1 cellular context compared by ENCODE assay signal in genomic region chr11:14380947-14381555, GRCh38.
A peak's percentile ranks its signal among the peaks of the same experiment; 100 is the strongest.
TF ChIP-seq lines count a peak whose summit lies in the region.

No MANE protein-coding gene starts in this region.

TF ChIP-seq in HepG2, 621 proteins besides CTCF, POLR2A, EP300 and RAD21 (continued from another document and continues in another):
- TF ChIP-seq ZBTB40 (IDR thresholded peaks at IDR 0.05) (no peak), ZBTB40 (CRISPR knock-in tag; IDR thresholded peaks at IDR 0.05) (peak; percentile 59; the same call in 1 of the 2 replicates), MXD4 (CRISPR knock-in tag; IDR thresholded peaks at IDR 0.05) (0 out of 2 replicates have a peak, but pooled peaks have one; percentile 33), TRIM24 (CRISPR knock-in tag; IDR thresholded peaks at IDR 0.05) (no peak), ZNF572 (CRISPR knock-in tag; IDR thresholded peaks at IDR 0.05) (no peak), ZNF609 (CRISPR knock-in tag; IDR thresholded peaks at IDR 0.05; ENCODE audit: borderline replicate concordance) (no peak), ZNF773 (CRISPR knock-in tag; IDR thresholded peaks at IDR 0.05; ENCODE audit: borderline replicate concordance) (no peak), SNAPC4 (CRISPR knock-in tag; IDR thresholded peaks at IDR 0.05) (no peak), HDAC6 (IDR thresholded peaks at IDR 0.05; ENCODE audit: low read depth, low read length) (no peak), CEBPZ (IDR thresholded peaks at IDR 0.05; ENCODE audit: low read length) (no peak), SP2 (CRISPR knock-in tag; IDR thresholded peaks at IDR 0.05) (0 out of 2 replicates have a peak, but pooled peaks have one; percentile 22), TCF7 (IDR thresholded peaks at IDR 0.05; ENCODE audit: low read depth) (no peak), TFDP1 (CRISPR knock-in tag; IDR thresholded peaks at IDR 0.05; ENCODE audit: borderline replicate concordance) (peak; percentile 49; the same call in 1 of the 2 replicates), CREBL2 (CRISPR knock-in tag; IDR thresholded peaks at IDR 0.05; ENCODE audit: borderline replicate concordance) (no peak), TARDBP (CRISPR knock-in tag; IDR thresholded peaks at IDR 0.05) (no peak), FOXP4 (CRISPR knock-in tag; IDR thresholded peaks at IDR 0.05) (no peak), ZMYM2 (CRISPR knock-in tag; IDR thresholded peaks at IDR 0.05) (no peak), SOX5 (CRISPR knock-in tag; IDR thresholded peaks at IDR 0.05; ENCODE audit: borderline replicate concordance) (no peak), ZNF703 (CRISPR knock-in tag; IDR thresholded peaks at IDR 0.05; ENCODE audit: borderline replicate concordance) (no peak), BRCA1 (CRISPR knock-in tag; IDR thresholded peaks at IDR 0.05) (no peak), AGO1 (IDR thresholded peaks at IDR 0.05; ENCODE audit: low read depth, low read length, poor library complexity, severe bottlenecking) (no peak), KDM6A (CRISPR knock-in tag; IDR thresholded peaks at IDR 0.05; ENCODE audit: low read depth) (no peak), GZF1 (CRISPR knock-in tag; IDR thresholded peaks at IDR 0.05) (no peak), NR2F1 (CRISPR knock-in tag; IDR thresholded peaks at IDR 0.05) (no peak)
